8 cellular contexts compared by ENCODE assay signal in genomic region chr14:93936245-93936644, GRCh38. TPM values are rescaled to one million over a fixed set of nuclear protein-coding genes. Genes with fewer than 3 reads are reported as not detected.
DNase-seq lines count a peak whose midpoint lies in the region; ATAC-seq and TF ChIP-seq lines count a peak whose summit lies in the region.

No MANE protein-coding gene starts in this region.

- CTCF ChIA-PET in AG04450 (lab: Charles Lee) = interaction anchor here (1.3 to 8.2 kb wide), 4 partner anchors 54 to 196 kb away, joined by 3 to 270 read pairs (median 5); partner anchors contain the start of gene CCDC197

- H3K4me3 ChIP-seq in AG04450 (ENCODE audit: low read depth, low read length) (no peak overlapping the region), stomach (no peak overlapping the region)

- H3K27me3 ChIP-seq in AG04450 (ENCODE audit: control insufficient read depth, insufficient read depth, low read length) (peaks cover 13% of the 10 kb centered on the region), stomach (peaks cover 0 to 38% (median 12%) of the 10 kb centered on the region in 3 donors)

- 31 to 38% (median 36%) methylated on average over 5 of the region's 5 CpGs for WGBS in stomach, 5 donors

- TF ChIP-seq CTCF in AG04450 (IDR thresholded peaks at IDR 0.05; ENCODE audit: low read depth, low read length) = peak; percentile 35; the same call in 1 of the 2 replicates
- TF ChIP-seq CTCF in GM13976 (IDR thresholded peaks at IDR 0.05; ENCODE audit: borderline replicate concordance, control extremely low read depth, extremely low read depth, insufficient read depth, missing control alignments) = peak; percentile 22
- TF ChIP-seq CTCF in endothelial cell (IDR thresholded peaks at IDR 0.05; ENCODE audit: unreplicated experiment) = peak; percentile 57
- TF ChIP-seq CTCF in stomach (IDR thresholded peaks at IDR 0.05) = peak in 5 of 7 experiments; percentile 17 to 52 (median 42)

- H3K27me3 Mint-ChIP-seq in endothelial cell (ENCODE audit: unreplicated experiment) = peaks cover 6% of the 10 kb centered on the region

- ATAC-seq in GM18505 (IDR thresholded peaks at IDR 0.05; ENCODE audit: unreplicated experiment) (no peak), GM18520 (IDR thresholded peaks at IDR 0.05; ENCODE audit: unreplicated experiment) (no peak)

- H3K4me3 Mint-ChIP-seq in endothelial cell (ENCODE audit: unreplicated experiment) = no peak overlapping the region

- intact Hi-C loops in stomach (cut with DNase I; ENCODE audit: low total_unique reads) = loop anchor here (5.0 kb wide), 1 partner anchor 66 kb away; no protein-coding TSS in a partner anchor

- no peaks in the 10 kb centered on the region; the same call in 1 of the 2 replicates for H3K9me3 ChIP-seq in AG04450 (ENCODE audit: control insufficient read depth, insufficient read depth, low read length)
- no peaks in the 10 kb centered on the region for H3K9me3 ChIP-seq in stomach

- no peak for TF ChIP-seq POLR2A in stomach (IDR thresholded peaks at IDR 0.05)
- TF ChIP-seq POLR2A in GM18505 (IDR thresholded peaks at IDR 0.05; ENCODE audit: borderline replicate concordance, extremely low read depth, insufficient read depth, insufficient read length) = no peak

- no peak overlapping the region for H3K27ac Mint-ChIP-seq in endothelial cell (ENCODE audit: unreplicated experiment)

- H3K4me1 ChIP-seq in stomach = peaks cover 7 to 34% (median 24%) of the 10 kb centered on the region in 4 donors

- in situ Hi-C loops in GM13976 (cut with MboI; ENCODE audit: low sequenced_read_pairs, unreplicated experiment) = loop anchor here (10.0 kb wide), 1 partner anchor 189 kb away; the partner anchor contains the start of gene IFI27L2

- DNase-seq in AG04450 (ENCODE audit: low read depth, low spot score) (no peak), GM13976 (ENCODE audit: low spot score) (peak; percentile 47), NCI-H69 (lab: John Stamatoyannopoulos, UW) (peak; percentile 76), endothelial cell (ENCODE audit: low spot score) (no peak), stomach (no peak), HK-2 (ENCODE audit: unreplicated experiment) (no peak)

- H3K27ac ChIP-seq in AG04450 (ENCODE audit: low read depth, low read length) (no peak overlapping the region), stomach (peak overlapping the region in 2 of 5 donors; percentile 21 to 26)

- no peaks in the 10 kb centered on the region for H3K9me3 Mint-ChIP-seq in endothelial cell (ENCODE audit: unreplicated experiment)

- TF ChIP-seq EP300 in stomach (IDR thresholded peaks at IDR 0.05) = no peak

- POLR2A ChIA-PET in AG04450 (lab: Yijun Ruan, JAX) = no interaction called here

- H3K36me3 ChIP-seq in stomach = peaks cover 4 to 56% (median 30%) of the 10 kb centered on the region in 4 donors

- H3K36me3 Mint-ChIP-seq in endothelial cell (ENCODE audit: low read depth, unreplicated experiment) = no peaks in the 10 kb centered on the region

- H3K4me1 Mint-ChIP-seq in endothelial cell (ENCODE audit: unreplicated experiment) = no peaks in the 10 kb centered on the region

RNA-seq across cellular contexts. Expression of gene FAM181A, which starts 9.1 kb away (rescaled TPM):
- polyA plus RNA-seq in AG04450 (2011; rRNA removed) (not detected in 2 replicates), stomach (not detected)
- polyA minus RNA-seq in AG04450 (2011; rRNA and poly(A)+ RNA removed) = not detected in 2 replicates
- total RNA-seq in endothelial cell (ENCODE audit: unreplicated experiment) (not detected), stomach (not detected)

RNA-seq across cellular contexts. Expression of gene ASB2, which starts 40.1 kb away (rescaled TPM):
- polyA plus RNA-seq in AG04450 (2011; rRNA removed) (1.6 and 2.0 TPM in 2 replicates), stomach (10 to 100 TPM in 1 of 3 donors, 1 to 10 TPM in 2; 2.0 to 17.1 (median 2.2) TPM)
- 1.4 and 1.9 TPM in 2 replicates for polyA minus RNA-seq in AG04450 (2011; rRNA and poly(A)+ RNA removed)
- total RNA-seq in endothelial cell (ENCODE audit: unreplicated experiment) (not detected), stomach (100 to 1,000 TPM in 1 of 5 donors, 10 to 100 TPM in 3, 1 to 10 TPM in 1; 9.6 to 199 (median 34.8) TPM)

Comparison
In these comparisons a context has a peak if more than half of its experiments do, and no peak if none do; other contexts are left out.
1. DNase-seq: peak in GM13976 (single experiment) and NCI-H69 (single experiment); none in AG04450 (single experiment), endothelial cell (single experiment), stomach (single experiment) and HK-2 (single experiment).
2. Peak in every context shown above with its lines, with median percentiles within 50 percentile points of each other: CTCF ChIP-seq.